In genomic region chr1:176204655-176205054, GRCh38 we compare ENCODE assay signal across 8 cellular contexts. TPM values are rescaled to one million over a fixed set of nuclear protein-coding genes. Genes with fewer than 3 reads are reported as not detected.
DNase-seq lines count a peak whose midpoint lies in the region; ATAC-seq and TF ChIP-seq lines count a peak whose summit lies in the region.
"Not testable (repeated sequence)": the region's sequence is repeated elsewhere in the genome, so short reads cannot be mapped to it uniquely, and the experiment has no call there.

No MANE protein-coding gene starts in this region.

- H3K27ac Mint-ChIP-seq in CD8-positive, alpha-beta memory T cell = peak overlapping the region in 3 of 8 donors; percentile 23 to 99 (median 84)
- peak overlapping the region in 1 of 2 donors; percentile 96 for H3K27ac Mint-ChIP-seq in T-cell
- H3K27ac Mint-ChIP-seq in activated naive CD4-positive, alpha-beta T cell treated with anti-CD3 and anti-CD28 coated beads for 36 hours; nephron progenitor cell: not testable (repeated sequence)

- not testable (repeated sequence) for TF ChIP-seq CTCF in dorsolateral prefrontal cortex (IDR thresholded peaks at IDR 0.05 in 54 of 56, conservative IDR thresholded peaks at IDR 0.05 in 2 of 56; ENCODE audit: low read depth in 1 of 56, partially characterized antibody in 56 of 56); hepatocyte (IDR thresholded peaks at IDR 0.05; ENCODE audit: poor library complexity); nephron progenitor cell (IDR thresholded peaks at IDR 0.05); thoracic aorta (IDR thresholded peaks at IDR 0.05)

- H3K36me3 ChIP-seq in CD8-positive, alpha-beta memory T cell (ENCODE audit: insufficient read depth, low read length); HUES64 (ENCODE audit: insufficient read depth, low read length); hepatocyte (replicated peaks; ENCODE audit: insufficient read depth, low read depth); thoracic aorta: not testable (repeated sequence)

- H3K4me1 ChIP-seq in CD8-positive, alpha-beta memory T cell (ENCODE audit: insufficient read depth, low read length) = peaks cover 49% of the 10 kb centered on the region
- peaks cover 10% of the 10 kb centered on the region for H3K4me1 ChIP-seq in HUES64 (ENCODE audit: insufficient read depth, low read length)
- peaks cover 14% of the 10 kb centered on the region for H3K4me1 ChIP-seq in hepatocyte (ENCODE audit: insufficient read depth)
- peaks cover 28 to 29% of the 10 kb centered on the region in 2 donors for H3K4me1 ChIP-seq in thoracic aorta (ENCODE audit: control insufficient read depth in 1 of 2, low read depth in 2 of 2)

- peaks cover 0 to 16% (median 0%) of the 10 kb centered on the region in 3 donors for H3K36me3 Mint-ChIP-seq in CD8-positive, alpha-beta memory T cell
- H3K36me3 Mint-ChIP-seq in T-cell = not testable (repeated sequence)
- H3K36me3 Mint-ChIP-seq in activated naive CD4-positive, alpha-beta T cell treated with anti-CD3 and anti-CD28 coated beads for 36 hours (ENCODE audit: low read depth) = peaks cover 19% of the 10 kb centered on the region
- H3K36me3 Mint-ChIP-seq in nephron progenitor cell (ENCODE audit: low read depth) = peaks cover 23% of the 10 kb centered on the region

- not testable (repeated sequence) for H3K27me3 ChIP-seq in CD8-positive, alpha-beta memory T cell (ENCODE audit: insufficient read depth, low read length, poor library complexity, severe bottlenecking); HUES64 (ENCODE audit: insufficient read depth, low read length); dorsolateral prefrontal cortex; hepatocyte; thoracic aorta (replicated peaks; ENCODE audit: insufficient read depth)

- H4K20me1 ChIP-seq in hepatocyte (ENCODE audit: insufficient read depth, poor library complexity, severe bottlenecking) = peaks cover 51% of the 10 kb centered on the region

- H2AFZ ChIP-seq in hepatocyte = not testable (repeated sequence)

- not testable (repeated sequence) for H3K9me3 Mint-ChIP-seq in CD8-positive, alpha-beta memory T cell; T-cell; activated naive CD4-positive, alpha-beta T cell treated with anti-CD3 and anti-CD28 coated beads for 36 hours; nephron progenitor cell

- intact Hi-C loops in activated naive CD4-positive, alpha-beta T cell treated with anti-CD3 and anti-CD28 coated beads for 36 hours (cut with micrococcal nuclease) = loop anchor here (1.0 to 5.0 kb wide), 5 partner anchors 11 to 1182 kb away; partner anchors contain the start of gene MRPS14
- intact Hi-C loops in dorsolateral prefrontal cortex (cut with DNase I) = loop anchor here in 1 of 2 donors (10.0 kb wide), 2 partner anchors 330 to 1200 kb away; no protein-coding TSS in a partner anchor

- H3K27ac ChIP-seq in CD8-positive, alpha-beta memory T cell (ENCODE audit: low read depth, low read length); HUES64 (ENCODE audit: low read depth, low read length); dorsolateral prefrontal cortex; hepatocyte; thoracic aorta: not testable (repeated sequence)

- DNase-seq in CD8-positive, alpha-beta memory T cell; T-cell; activated naive CD4-positive, alpha-beta T cell treated with anti-CD3 and anti-CD28 coated beads for 36 hours; dorsolateral prefrontal cortex; hepatocyte (ENCODE audit: low spot score); nephron progenitor cell; thoracic aorta (ENCODE audit: low spot score): not testable (repeated sequence)

- H3K4me1 Mint-ChIP-seq in CD8-positive, alpha-beta memory T cell = peaks cover 60 to 75% (median 68%) of the 10 kb centered on the region in 3 donors
- H3K4me1 Mint-ChIP-seq in T-cell (peaks cover 66 to 76% (median 67%) of the 10 kb centered on the region in 3 donors), nephron progenitor cell (peaks cover 40% of the 10 kb centered on the region)
- peaks cover 46% of the 10 kb centered on the region for H3K4me1 Mint-ChIP-seq in activated naive CD4-positive, alpha-beta T cell treated with anti-CD3 and anti-CD28 coated beads for 36 hours (ENCODE audit: low read depth)

- H3K27me3 Mint-ChIP-seq in CD8-positive, alpha-beta memory T cell; T-cell; activated naive CD4-positive, alpha-beta T cell treated with anti-CD3 and anti-CD28 coated beads for 36 hours (ENCODE audit: low read depth); nephron progenitor cell (ENCODE audit: low read depth, poor library complexity): not testable (repeated sequence)

- POLR2A ChIA-PET in CD8-positive, alpha-beta memory T cell (lab: Charles Lee); T-cell (lab: Charles Lee): not testable (repeated sequence)

- peak overlapping the region; percentile 82 to 99 (median 93) for H3K4me3 Mint-ChIP-seq in CD8-positive, alpha-beta memory T cell
- H3K4me3 Mint-ChIP-seq in T-cell (peak overlapping the region; percentile 95 to 99 (median 98)), nephron progenitor cell (peak overlapping the region; percentile 98)
- peak overlapping the region; percentile 94 for H3K4me3 Mint-ChIP-seq in activated naive CD4-positive, alpha-beta T cell treated with anti-CD3 and anti-CD28 coated beads for 36 hours

- WGBS in HUES64 = 89% methylated on average over 9 of the region's 9 CpGs
- 70% methylated on average over 9 of the region's 9 CpGs for WGBS in hepatocyte (ENCODE audit: low lambda C conversion rate, missing lambda C conversion rate)

- not testable (repeated sequence) for H3K9ac ChIP-seq in HUES64 (ENCODE audit: low read depth, low read length)

- not testable (repeated sequence) for ATAC-seq in T-cell (replicated peaks in 1 of 4); thoracic aorta (ENCODE audit: insufficient number of reproducible peaks, low FRiP score, low read depth)

- peaks cover 78% of the 10 kb centered on the region for H3K79me2 ChIP-seq in hepatocyte

- not testable (repeated sequence) for H3K9me2 ChIP-seq in hepatocyte (replicated peaks; ENCODE audit: insufficient read depth)

- CTCF ChIA-PET in CD8-positive, alpha-beta memory T cell (lab: Charles Lee); T-cell (lab: Charles Lee); activated naive CD4-positive, alpha-beta T cell treated with anti-CD3 and anti-CD28 coated beads for 36 hours (lab: Charles Lee): not testable (repeated sequence)

- peak overlapping the region; percentile 80 for H3K4me2 ChIP-seq in hepatocyte

- H3K4me3 ChIP-seq in CD8-positive, alpha-beta memory T cell (ENCODE audit: low read length) = not testable (repeated sequence)
- H3K4me3 ChIP-seq in HUES64 (ENCODE audit: low read length) (peak overlapping the region; percentile 75), dorsolateral prefrontal cortex (peak overlapping the region in 56 of 59 donors; percentile 4 to 100 (median 95)), hepatocyte (peak overlapping the region; percentile 58), thoracic aorta (peak overlapping the region; percentile 87)

- not testable (repeated sequence) for H3K9me3 ChIP-seq in CD8-positive, alpha-beta memory T cell (ENCODE audit: low read length); HUES64 (ENCODE audit: insufficient read depth, low read depth, low read length); hepatocyte (ENCODE audit: low read depth); thoracic aorta

RNA-seq across cellular contexts. Expression of gene COP1, which starts 2.4 kb away (rescaled TPM):
- total RNA-seq in CD8-positive, alpha-beta memory T cell = 10 to 100 TPM; 39.7 to 43.0 TPM
- polyA plus RNA-seq in CD8-positive, alpha-beta memory T cell = 40.6 TPM
- polyA plus RNA-seq in HUES64 (2013, experiment 1 of 2) = 40.8 TPM
- 41.1 TPM for polyA plus RNA-seq in HUES64 (2013, experiment 2 of 2)
- 10 to 100 TPM; 38.7 to 49.0 (median 42.4) TPM for total RNA-seq in T-cell
- 10 to 100 TPM; 37.4 to 37.6 TPM for total RNA-seq in activated naive CD4-positive, alpha-beta T cell treated with anti-CD3 and anti-CD28 coated beads for 36 hours
- 10 to 100 TPM; 29.3 to 63.5 (median 42.5) TPM for total RNA-seq in dorsolateral prefrontal cortex
- 65.9 and 74.9 TPM in 2 replicates for total RNA-seq in hepatocyte
- polyA plus RNA-seq in hepatocyte = 53.2 and 63.0 TPM in 2 replicates
- 10 to 100 TPM; 62.2 to 68.6 TPM for total RNA-seq in thoracic aorta
